ENCODE assay signal across 8 cellular contexts in genomic region chr1:231613419-231614349, GRCh38. TPM values are rescaled to one million over a fixed set of nuclear protein-coding genes. Genes with fewer than 3 reads are reported as not detected.
A peak's percentile ranks its signal among the peaks of the same experiment; 100 is the strongest.
DNase-seq lines count a peak whose midpoint lies in the region; ATAC-seq and TF ChIP-seq lines count a peak whose summit lies in the region.

No MANE protein-coding gene starts in this region.

- no peak overlapping the region for H3K27ac ChIP-seq in tibial artery

- peak overlapping the region; percentile 92 for H3K27ac Mint-ChIP-seq in T-helper 17 cell
- peak overlapping the region; percentile 25 to 93 (median 82) for H3K27ac Mint-ChIP-seq in naive thymus-derived CD8-positive, alpha-beta T cell

- POLR2A ChIA-PET in naive thymus-derived CD8-positive, alpha-beta T cell (lab: Charles Lee) = interaction anchor here (1.0 to 3.7 kb wide), 2 partner anchors 12 to 193 kb away, joined by 3 to 15 read pairs; partner anchors contain the start of gene DISC1

- H3K4me1 ChIP-seq in tibial artery = no peaks in the 10 kb centered on the region

- H3K4me3 Mint-ChIP-seq in T-helper 17 cell = peak overlapping the region; percentile 87
- H3K4me3 Mint-ChIP-seq in naive thymus-derived CD8-positive, alpha-beta T cell = peak overlapping the region; percentile 20 to 84 (median 72)

- peaks cover 12% of the 10 kb centered on the region for H3K27me3 Mint-ChIP-seq in T-helper 17 cell
- peaks cover 0 to 1% (median 0%) of the 10 kb centered on the region in 5 donors for H3K27me3 Mint-ChIP-seq in naive thymus-derived CD8-positive, alpha-beta T cell

- H3K9me3 ChIP-seq in T-helper 17 cell (ENCODE audit: control insufficient read depth, low read length, poor library complexity, severe bottlenecking) = no peaks in the 10 kb centered on the region
- H3K9me3 ChIP-seq in tibial artery = no peaks in the 10 kb centered on the region

- H3K36me3 Mint-ChIP-seq in T-helper 17 cell (ENCODE audit: low read depth) = peaks cover 8% of the 10 kb centered on the region
- H3K36me3 Mint-ChIP-seq in naive thymus-derived CD8-positive, alpha-beta T cell = peaks cover 0 to 5% (median 4%) of the 10 kb centered on the region in 3 donors

- no peak overlapping the region for H3K4me3 ChIP-seq in tibial artery

- H3K9me3 Mint-ChIP-seq in naive thymus-derived CD8-positive, alpha-beta T cell = peaks cover 0 to 11% (median 3%) of the 10 kb centered on the region in 9 donors

- no peaks in the 10 kb centered on the region for H3K36me3 ChIP-seq in tibial artery

- DNase-seq in NCI-H345 (lab: John Stamatoyannopoulos, UW) (peak; percentile 17), NCI-H345 treated with DMSO at 0.1 percent for 48 hours (lab: John Stamatoyannopoulos, UW; ENCODE audit: unreplicated experiment) (no peak), T-helper 17 cell (no peak), tibial artery (no peak), GM10266 (ENCODE audit: extremely low spot score) (no peak), iPS-NIHi11 (ENCODE audit: low spot score) (no peak)
- DNase-seq in naive thymus-derived CD8-positive, alpha-beta T cell = no peak

- ATAC-seq in HG03159 (IDR thresholded peaks at IDR 0.05; ENCODE audit: unreplicated experiment) (peak; percentile 40), T-helper 17 cell (no peak)
- no peak for ATAC-seq in naive thymus-derived CD8-positive, alpha-beta T cell

- TF ChIP-seq CTCF in tibial artery (IDR thresholded peaks at IDR 0.05) = no peak
- no peak for TF ChIP-seq CTCF in GM10266 (IDR thresholded peaks at IDR 0.05; ENCODE audit: control insufficient read depth, insufficient read depth, low read depth, missing control alignments)

- peaks cover 43% of the 10 kb centered on the region for H3K4me1 Mint-ChIP-seq in T-helper 17 cell
- H3K4me1 Mint-ChIP-seq in naive thymus-derived CD8-positive, alpha-beta T cell = peaks cover 39 to 76% (median 66%) of the 10 kb centered on the region in 4 donors

- intact Hi-C loops in tibial artery (cut with DNase I; ENCODE audit: low total_unique reads) = no loop called here

- no peaks in the 10 kb centered on the region for H3K27me3 ChIP-seq in tibial artery

RNA-seq across cellular contexts. Expression of gene DISC1, which starts 12.9 kb away (rescaled TPM):
- 10 to 100 TPM; 16.2 to 17.4 TPM for total RNA-seq in T-helper 17 cell
- total RNA-seq in naive thymus-derived CD8-positive, alpha-beta T cell = 1 to 10 TPM; 7.6 to 9.0 TPM
- 1 to 10 TPM; 2.5 to 3.6 (median 3.5) TPM for polyA plus RNA-seq in naive thymus-derived CD8-positive, alpha-beta T cell
